ENCODE assay signal across 14 cellular contexts in the genomic region with DNA sequence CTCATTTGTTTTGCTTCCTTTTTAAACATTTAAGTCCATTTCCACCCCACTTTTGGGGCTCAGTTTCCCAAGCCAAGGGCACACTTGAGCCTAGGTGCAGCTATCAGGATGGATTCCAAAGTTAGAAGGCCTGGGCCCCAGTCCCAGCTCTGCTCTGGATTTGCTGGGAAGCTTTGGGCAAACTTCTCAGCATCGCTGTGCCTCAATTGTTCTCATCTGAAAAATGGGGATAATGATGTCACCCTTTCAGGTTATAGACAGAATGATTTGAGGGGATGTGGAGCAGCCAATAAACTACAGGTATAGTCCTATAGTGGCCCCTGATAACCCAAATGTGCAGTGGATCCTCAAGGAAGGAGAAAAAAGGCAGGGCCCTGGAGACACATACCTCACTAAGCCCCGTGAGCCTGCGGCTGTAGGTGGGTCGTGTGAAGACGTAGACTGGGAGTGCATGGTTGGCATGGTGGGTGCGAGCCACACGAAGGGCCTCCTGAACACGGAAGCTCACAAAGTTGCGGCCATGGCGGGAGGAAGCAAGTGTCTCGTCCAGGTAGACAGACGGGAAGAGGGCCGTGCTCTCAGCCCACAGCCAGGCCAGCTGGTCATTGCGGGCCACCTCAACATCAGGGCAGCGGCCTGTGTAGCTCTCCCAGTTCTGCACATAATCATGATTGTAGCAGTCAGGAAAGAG. TPM values are rescaled to one million over a fixed set of nuclear protein-coding genes. Genes with fewer than 3 reads are reported as not detected.
A peak's percentile ranks its signal among the peaks of the same experiment; 100 is the strongest.
DNase-seq lines count a peak whose midpoint lies in the region; ATAC-seq, FAIRE-seq and TF ChIP-seq lines count a peak whose summit lies in the region.
"Had no signal": no experiment of that assay in that cellular context is flagged by ENCODE, and none has a peak within 500 bp of the region (broad histone marks: within the 10 kb centered on the region; RNA-seq: fewer than 3 reads in every experiment).

No MANE protein-coding gene starts in this region.

- no peaks in the 10 kb centered on the region for H3K9me3 Mint-ChIP-seq in activated naive CD8-positive, alpha-beta T cell (ENCODE audit: low read depth)
- H3K9me3 Mint-ChIP-seq in activated naive CD8-positive, alpha-beta T cell treated with anti-CD3 and anti-CD28 coated beads, Interleukin-2, amount 50 U/mL, for 24 hours = no peaks in the 10 kb centered on the region

- no peak overlapping the region for H3K27ac Mint-ChIP-seq in activated naive CD8-positive, alpha-beta T cell
- no peak overlapping the region for H3K27ac Mint-ChIP-seq in activated naive CD8-positive, alpha-beta T cell treated with anti-CD3 and anti-CD28 coated beads, Interleukin-2, amount 50 U/mL, for 24 hours

- H3K4me3 ChIP-seq in bronchial epithelial cell (ENCODE audit: low read depth, low read length) = no peak overlapping the region
- peak overlapping the region; percentile 30 to 87 for H3K4me3 ChIP-seq in muscle layer of duodenum (ENCODE audit: low read depth in 1 of 2, low read length in 2 of 2)
- peak overlapping the region in 1 of 4 donors; percentile 5 for H3K4me3 ChIP-seq in transverse colon
- H3K4me3 ChIP-seq in testis = no peak overlapping the region

- H3K27me3 Mint-ChIP-seq in activated naive CD8-positive, alpha-beta T cell = no peaks in the 10 kb centered on the region
- no peaks in the 10 kb centered on the region for H3K27me3 Mint-ChIP-seq in activated naive CD8-positive, alpha-beta T cell treated with anti-CD3 and anti-CD28 coated beads, Interleukin-2, amount 50 U/mL, for 24 hours

- H3K36me3 ChIP-seq in bronchial epithelial cell (ENCODE audit: control insufficient read depth, insufficient read depth, low read length) = peaks cover 26% of the 10 kb centered on the region
- H3K36me3 ChIP-seq in muscle layer of duodenum (ENCODE audit: control insufficient read depth in 1 of 2, insufficient read depth in 2 of 2, low read length in 2 of 2) = peaks cover 14 to 17% of the 10 kb centered on the region in 2 donors
- no peaks in the 10 kb centered on the region for H3K36me3 ChIP-seq in transverse colon
- no peaks in the 10 kb centered on the region for H3K36me3 ChIP-seq in testis (ENCODE audit: low read depth, missing control alignments)

- peak; percentile 72 for FAIRE-seq in bronchial epithelial cell (lab: Jason Lieb, UNC)

- TF ChIP-seq CTCF in bronchial epithelial cell (IDR thresholded peaks at IDR 0.05; ENCODE audit: insufficient read depth, low read length, severe bottlenecking) (no peak), transverse colon (IDR thresholded peaks at IDR 0.05) (no peak), testis (IDR thresholded peaks at IDR 0.05) (no peak)

- in situ Hi-C loops in transverse colon (cut with MboI; ENCODE audit: low pct_ligation_motif_present in 1 of 4, low pct_unique_long_range_greater_than_20kb in 1 of 4, low sequenced_read_pairs in 3 of 4) = no loop called here

- no peaks in the 10 kb centered on the region for H3K9me3 ChIP-seq in muscle layer of duodenum (ENCODE audit: control insufficient read depth in 1 of 2, low read length in 2 of 2)
- no peaks in the 10 kb centered on the region for H3K9me3 ChIP-seq in transverse colon
- no peaks in the 10 kb centered on the region for H3K9me3 ChIP-seq in testis

- 90 to 100% methylated on average over 1 to 15 of the region's 15 CpGs for WGBS in transverse colon (ENCODE audit: low coverage in 1 of 2), 2 donors
- 83 to 90% methylated on average over 15 of the region's 15 CpGs for WGBS in testis, 2 donors

- no peak for ATAC-seq in activated naive CD8-positive, alpha-beta T cell treated with anti-CD3 and anti-CD28 coated beads, Interleukin-2, amount 50 U/mL, for 24 hours
- ATAC-seq in GM19395 (IDR thresholded peaks at IDR 0.05; ENCODE audit: unreplicated experiment) = no peak

- no peaks in the 10 kb centered on the region for H3K27me3 ChIP-seq in bronchial epithelial cell (ENCODE audit: control insufficient read depth, insufficient read depth, low read length)
- no peaks in the 10 kb centered on the region for H3K27me3 ChIP-seq in muscle layer of duodenum (ENCODE audit: low read depth, low read length)
- no peaks in the 10 kb centered on the region for H3K27me3 ChIP-seq in transverse colon
- no peaks in the 10 kb centered on the region for H3K27me3 ChIP-seq in testis

- H3K27ac ChIP-seq in muscle layer of duodenum (ENCODE audit: low read length) (no peak overlapping the region), transverse colon (peak overlapping the region in 3 of 4 donors; percentile 84 to 89 (median 86)), testis (no peak overlapping the region)

- H3K4me3 Mint-ChIP-seq in activated naive CD8-positive, alpha-beta T cell = peak overlapping the region; percentile 94
- no peak overlapping the region for H3K4me3 Mint-ChIP-seq in activated naive CD8-positive, alpha-beta T cell treated with anti-CD3 and anti-CD28 coated beads, Interleukin-2, amount 50 U/mL, for 24 hours

- TF ChIP-seq EP300 in transverse colon (IDR thresholded peaks at IDR 0.05; ENCODE audit: low read depth) = no peak

- H3K4me1 ChIP-seq in muscle layer of duodenum (ENCODE audit: control insufficient read depth in 1 of 2, insufficient read depth in 2 of 2, low read length in 2 of 2) (peaks cover 21 to 58% of the 10 kb centered on the region in 2 donors), transverse colon (peaks cover 35 to 67% (median 58%) of the 10 kb centered on the region in 4 donors), testis (peaks cover 52% of the 10 kb centered on the region)

- peaks cover 2% of the 10 kb centered on the region for H3K36me3 Mint-ChIP-seq in activated naive CD8-positive, alpha-beta T cell
- peaks cover 5% of the 10 kb centered on the region for H3K36me3 Mint-ChIP-seq in activated naive CD8-positive, alpha-beta T cell treated with anti-CD3 and anti-CD28 coated beads, Interleukin-2, amount 50 U/mL, for 24 hours (ENCODE audit: low read depth)

- TF ChIP-seq POLR2A in transverse colon (IDR thresholded peaks at IDR 0.05) = no peak
- TF ChIP-seq POLR2A in testis (IDR thresholded peaks at IDR 0.05) = no peak

- H3K4me1 Mint-ChIP-seq in activated naive CD8-positive, alpha-beta T cell (ENCODE audit: low read depth) = peaks cover 27% of the 10 kb centered on the region
- H3K4me1 Mint-ChIP-seq in activated naive CD8-positive, alpha-beta T cell treated with anti-CD3 and anti-CD28 coated beads, Interleukin-2, amount 50 U/mL, for 24 hours = peaks cover 34% of the 10 kb centered on the region

- intact Hi-C loops in transverse colon (cut with DNase I; ENCODE audit: low total_unique reads) (no loop called here), testis (cut with DNase I; ENCODE audit: low total_unique reads) (no loop called here)

- no peak for DNase-seq in activated naive CD8-positive, alpha-beta T cell treated with anti-CD3 and anti-CD28 coated beads, Interleukin-2, amount 50 U/mL, for 24 hours
- DNase-seq in bronchial epithelial cell (ENCODE audit: low read depth) (no peak), transverse colon (no peak), testis (no peak), epidermal melanocyte (ENCODE audit: insufficient read length, low spot score) (no peak)
- DNase-seq: activated CD4-positive, alpha-beta T cell treated with anti-CD3 and anti-CD28 coated beads for 1 hour; AML-193; kidney glomerular epithelial cell; NCI-H1694 treated with DMSO at 0.1 percent for 48 hours; OCI-M1; retina had no signal

RNA-seq across cellular contexts. Expression of a gene that starts 3.2 kb away (rescaled TPM):
- total RNA-seq in bronchial epithelial cell (55.0 and 63.0 TPM in 2 replicates), transverse colon (10 to 100 TPM; 18.7 to 51.1 (median 32.0) TPM), testis (100 to 1,000 TPM in 1 of 2 donors, 10 to 100 TPM in 1; 90.9 to 111 TPM)
- 58.6 TPM for polyA plus RNA-seq in testis (ENCODE audit: insufficient read depth, low read depth, low replicate concordance)

RNA-seq across cellular contexts. Expression of a gene that starts 8.7 kb away (rescaled TPM):
- total RNA-seq in bronchial epithelial cell (21.9 and 23.3 TPM in 2 replicates), transverse colon (10 to 100 TPM in 3 of 4 donors, 1 to 10 TPM in 1; 7.9 to 39.6 (median 28.0) TPM), testis (10 to 100 TPM; 32.7 to 44.5 TPM)
- polyA plus RNA-seq in testis (ENCODE audit: insufficient read depth, low read depth, low replicate concordance) = 43.4 TPM

RNA-seq across cellular contexts. Expression of a gene that starts 16.0 kb away (rescaled TPM):
- 7.1 and 8.3 TPM in 2 replicates for total RNA-seq in bronchial epithelial cell
- total RNA-seq in transverse colon = 10 to 100 TPM in 1 of 4 donors, 1 to 10 TPM in 3; 1.8 to 13.8 (median 3.8) TPM
- total RNA-seq in testis = 1 to 10 TPM; 2.7 to 3.2 TPM
- polyA plus RNA-seq in testis (ENCODE audit: insufficient read depth, low read depth, low replicate concordance) = 3.7 TPM

RNA-seq across cellular contexts. Expression of a gene that starts 20.1 kb away (rescaled TPM):
- total RNA-seq in bronchial epithelial cell (6.6 and 6.8 TPM in 2 replicates), transverse colon (10 to 100 TPM in 1 of 4 donors, 1 to 10 TPM in 2, under 1 TPM in 1; 0.79 to 11.2 (median 3.8) TPM), testis (10 to 100 TPM; 13.8 to 25.2 TPM)
- polyA plus RNA-seq in testis (ENCODE audit: insufficient read depth, low read depth, low replicate concordance) = 27.9 TPM

RNA-seq across cellular contexts. Expression of a gene that starts 20.1 kb away (rescaled TPM):
- total RNA-seq in bronchial epithelial cell (1.3 and 2.0 TPM in 2 replicates), transverse colon (10 to 100 TPM in 1 of 4 donors, 1 to 10 TPM in 3; 5.2 to 13.0 (median 7.8) TPM), testis (10 to 100 TPM; 37.9 to 79.4 TPM)
- polyA plus RNA-seq in testis (ENCODE audit: insufficient read depth, low read depth, low replicate concordance) = 72.4 TPM

Comparison
In these comparisons a context has a peak if more than half of its experiments do, and no peak if none do; other contexts are left out.
1. H3K4me3 ChIP-seq: peak in muscle layer of duodenum (2 of 2); none in bronchial epithelial cell (single experiment) and testis (0 of 2).
2. H3K27ac ChIP-seq: peak in transverse colon (3 of 4); none in muscle layer of duodenum (single experiment) and testis (0 of 2).